Comparison of ENCODE assay signal across 33 cellular contexts in the genomic region with DNA sequence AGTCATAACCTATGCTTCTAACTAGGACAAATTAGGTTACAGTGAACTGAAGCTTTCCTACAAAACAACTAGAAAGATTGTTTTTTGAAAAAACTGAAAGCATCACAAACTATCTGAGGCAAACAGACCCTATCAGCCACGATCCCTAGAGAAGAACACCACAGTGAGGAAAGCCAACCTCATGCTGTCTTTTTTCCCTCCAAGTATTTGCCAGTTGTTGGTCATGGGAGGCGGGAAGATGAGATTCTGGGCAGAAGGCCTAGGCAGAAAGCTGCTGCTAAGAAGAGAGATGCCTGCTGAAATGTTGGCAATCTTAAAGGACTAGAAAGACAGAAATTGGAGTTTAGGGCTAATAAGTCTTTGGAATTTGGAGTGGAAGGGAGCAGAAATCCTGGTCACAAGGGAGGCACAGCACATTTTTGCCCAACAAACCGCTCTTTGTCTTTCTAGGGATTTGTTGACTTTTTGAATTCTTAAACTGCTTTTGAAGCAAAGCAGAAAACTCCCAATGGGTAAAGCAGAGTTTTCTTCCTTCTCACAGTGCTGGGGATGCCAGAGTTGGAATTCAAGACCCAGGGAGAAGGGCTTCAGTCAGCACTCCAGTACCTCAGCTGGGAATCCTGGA.
"Had no signal": no experiment of that assay in that cellular context is flagged by ENCODE, and none has a peak within 500 bp of the region (broad histone marks: within the 10 kb centered on the region; RNA-seq: fewer than 3 reads in every experiment).

No MANE protein-coding gene starts in this region.

- H3K27ac Mint-ChIP-seq: activated CD4-positive, alpha-beta memory T cell treated with anti-CD3 and anti-CD28 coated beads, Interleukin-2, amount 10 ng/mL, durations not matched to agents 7 days and 5 days; activated CD8-positive, alpha-beta memory T cell treated with anti-CD3 and anti-CD28 coated beads, Interleukin-2, amount 10 ng/mL, durations not matched to agents 7 days and 5 days; activated naive CD8-positive, alpha-beta T cell treated with anti-CD3 and anti-CD28 coated beads for 36 hours; activated T-cell treated with anti-CD3 and anti-CD28 coated beads, Interleukin-2, amount 50 U/mL, for 72 hours; activated T-helper 17 cell treated with anti-CD3 and anti-CD28 coated beads, Interleukin-2, amount 50 U/mL, for 72 hours had no signal

- H3K4me3 Mint-ChIP-seq: activated CD4-positive, alpha-beta memory T cell treated with anti-CD3 and anti-CD28 coated beads, Interleukin-2, amount 10 ng/mL, durations not matched to agents 7 days and 5 days; activated CD8-positive, alpha-beta memory T cell treated with anti-CD3 and anti-CD28 coated beads, Interleukin-2, amount 10 ng/mL, durations not matched to agents 7 days and 5 days; activated naive CD8-positive, alpha-beta T cell treated with anti-CD3 and anti-CD28 coated beads for 36 hours; activated T-cell treated with anti-CD3 and anti-CD28 coated beads, Interleukin-2, amount 50 U/mL, for 72 hours; activated T-helper 17 cell treated with anti-CD3 and anti-CD28 coated beads, Interleukin-2, amount 50 U/mL, for 72 hours had no signal

- H3K27me3 ChIP-seq: brain microvascular endothelial cell had no signal

- H3K4me1 Mint-ChIP-seq: activated CD4-positive, alpha-beta memory T cell treated with anti-CD3 and anti-CD28 coated beads, Interleukin-2, amount 10 ng/mL, durations not matched to agents 7 days and 5 days; activated CD8-positive, alpha-beta memory T cell treated with anti-CD3 and anti-CD28 coated beads, Interleukin-2, amount 10 ng/mL, durations not matched to agents 7 days and 5 days; activated naive CD8-positive, alpha-beta T cell treated with anti-CD3 and anti-CD28 coated beads for 36 hours; activated T-helper 17 cell treated with anti-CD3 and anti-CD28 coated beads, Interleukin-2, amount 50 U/mL, for 72 hours had no signal

- ATAC-seq: activated CD8-positive, alpha-beta memory T cell treated with anti-CD3 and anti-CD28 coated beads, Interleukin-2, amount 10 ng/mL, durations not matched to agents 7 days and 5 days; activated T-cell treated with anti-CD3 and anti-CD28 coated beads, Interleukin-2, amount 50 U/mL, for 72 hours; activated T-helper 17 cell treated with anti-CD3 and anti-CD28 coated beads, Interleukin-2, amount 50 U/mL, for 72 hours; Right ventricle myocardium inferior had no signal

- DNase-seq: activated CD4-positive, alpha-beta memory T cell treated with anti-CD3 and anti-CD28 coated beads, Interleukin-2, amount 10 ng/mL, durations not matched to agents 7 days and 5 days; activated CD4-positive, alpha-beta T cell treated with anti-CD3 and anti-CD28 coated beads for 1 hour; activated CD4-positive, alpha-beta T cell treated with anti-CD3 and anti-CD28 coated beads for 48 hours; activated CD4-positive, CD25-positive, alpha-beta regulatory T cell; activated CD8-positive, alpha-beta memory T cell treated with anti-CD3 and anti-CD28 coated beads for 24 hours; activated CD8-positive, alpha-beta memory T cell treated with anti-CD3 and anti-CD28 coated beads, Interleukin-2, amount 10 ng/mL, durations not matched to agents 7 days and 5 days; activated CD8-positive, alpha-beta memory T cell treated with anti-CD3 and anti-CD28 coated beads, Interleukin-2, amount 50 U/mL, for 48 hours; activated effector memory CD4-positive, alpha-beta T cell treated with anti-CD3 and anti-CD28 coated beads, Interleukin-2, amount 50 U/mL, for 16 hours; activated naive CD4-positive, alpha-beta T cell; activated naive CD4-positive, alpha-beta T cell treated with anti-CD3 and anti-CD28 coated beads, Interleukin-2, amount 50 U/mL, for 16 hours; activated naive CD8-positive, alpha-beta T cell treated with anti-CD3 and anti-CD28 coated beads for 36 hours; activated T-cell treated with anti-CD3 and anti-CD28 coated beads, Interleukin-2, amount 50 U/mL, for 72 hours; amniotic stem cell; aorta; brain microvascular endothelial cell; central memory CD4-positive, alpha-beta T cell; Karpas-422; KBM-7; NCI-H1105; NCI-H1417 treated with DMSO at 0.1 percent for 48 hours; NCI-H1694; NCI-H2029; NCI-H510A; NCI-H526; NCI-H748 treated with DMSO at 0.1 percent for 48 hours; NK-92 treated with Interleukin-12 subunit alpha and Interleukin-12 subunit beta, amount 100 ng/mL, for 24 hours; PC-9; SIG-M5; T1000; WERI-Rb-1 had no signal

- H2AFZ ChIP-seq: PC-9 had no signal

- H3K27ac ChIP-seq: brain microvascular endothelial cell, PC-9, RWPE1, WERI-Rb-1 had no signal

- H3K4me2 ChIP-seq: PC-9 had no signal

- H3K36me3 ChIP-seq: brain microvascular endothelial cell, WERI-Rb-1 had no signal

- H3K4me3 ChIP-seq: PC-9 had no signal

- H3K27me3 Mint-ChIP-seq: activated CD4-positive, alpha-beta memory T cell treated with anti-CD3 and anti-CD28 coated beads, Interleukin-2, amount 10 ng/mL, durations not matched to agents 7 days and 5 days; activated CD8-positive, alpha-beta memory T cell treated with anti-CD3 and anti-CD28 coated beads, Interleukin-2, amount 10 ng/mL, durations not matched to agents 7 days and 5 days; activated naive CD8-positive, alpha-beta T cell treated with anti-CD3 and anti-CD28 coated beads for 36 hours; activated T-helper 17 cell treated with anti-CD3 and anti-CD28 coated beads, Interleukin-2, amount 50 U/mL, for 72 hours had no signal
